Comparison of ENCODE assay signal across 1 cellular context in the genomic region with DNA sequence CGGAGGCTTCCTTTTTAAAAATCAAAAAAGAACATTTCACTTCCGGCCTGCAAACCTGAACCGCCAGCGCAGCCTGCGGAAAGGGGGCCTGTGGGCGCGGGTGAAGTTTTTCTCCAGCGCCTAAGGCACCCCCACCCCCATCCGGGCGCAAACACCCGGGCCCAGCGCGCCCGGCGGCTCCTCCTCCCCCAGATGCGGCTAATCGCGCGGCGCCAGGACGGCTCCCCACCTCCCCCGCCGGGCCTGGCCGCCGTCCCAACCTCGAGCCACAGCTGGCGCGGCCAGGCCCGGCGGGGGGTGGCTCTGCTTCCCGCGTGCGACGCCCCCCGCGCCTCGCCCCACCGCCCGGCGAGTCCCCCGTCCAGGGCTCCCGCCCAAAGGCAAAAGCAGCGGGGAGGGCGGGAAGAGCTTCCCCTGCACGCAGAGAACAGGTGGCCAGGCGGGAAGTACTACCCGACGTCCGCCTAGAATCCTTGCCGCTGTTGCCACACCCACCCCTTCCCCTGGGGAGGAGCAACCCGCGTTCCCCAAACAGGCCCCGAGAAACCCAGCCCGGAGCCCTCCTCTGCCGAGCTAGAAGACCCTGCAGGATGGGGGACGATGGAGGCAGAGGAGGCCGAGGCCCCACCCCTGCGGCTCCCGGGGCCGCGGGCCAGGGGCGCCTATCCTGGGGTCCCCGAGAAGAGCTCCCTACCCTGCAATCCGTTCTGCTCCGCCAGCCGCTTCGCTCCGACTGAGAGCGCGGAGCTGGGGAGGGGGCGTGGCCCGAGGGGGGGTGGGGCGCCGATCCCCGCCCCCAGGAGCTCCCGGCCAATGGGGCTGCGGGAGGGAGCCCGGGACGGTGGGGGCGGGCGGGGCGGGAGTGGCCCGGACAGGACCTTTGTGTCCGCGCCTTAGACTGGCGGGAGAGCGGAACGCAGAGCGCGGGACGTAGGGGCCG.
TF ChIP-seq lines count a peak whose summit lies in the region.

A gene (minus strand): TSS at position 735 of the 940 bp plus-strand sequence. CDS start 9,678 bp downstream, outside the sequence.

TF ChIP-seq in K562, 482 proteins besides CTCF, POLR2A, EP300 and RAD21 (continued from another document and continues in another):
- TF ChIP-seq ZNF695 (CRISPR knock-in tag; IDR thresholded peaks at IDR 0.05), result no peak
- TF ChIP-seq MTA2 (IDR thresholded peaks at IDR 0.05; ENCODE audit: low read depth), result peak; percentile 39; the same call in 1 of the 2 replicates
- TF ChIP-seq FUS (optimal IDR thresholded peaks at IDR 0.05; ENCODE audit: low read depth, low read length), result no peak
- TF ChIP-seq PHF20 (IDR thresholded peaks at IDR 0.05; ENCODE audit: partially characterized antibody), result peak; percentile 46
- TF ChIP-seq, protein P1, sequence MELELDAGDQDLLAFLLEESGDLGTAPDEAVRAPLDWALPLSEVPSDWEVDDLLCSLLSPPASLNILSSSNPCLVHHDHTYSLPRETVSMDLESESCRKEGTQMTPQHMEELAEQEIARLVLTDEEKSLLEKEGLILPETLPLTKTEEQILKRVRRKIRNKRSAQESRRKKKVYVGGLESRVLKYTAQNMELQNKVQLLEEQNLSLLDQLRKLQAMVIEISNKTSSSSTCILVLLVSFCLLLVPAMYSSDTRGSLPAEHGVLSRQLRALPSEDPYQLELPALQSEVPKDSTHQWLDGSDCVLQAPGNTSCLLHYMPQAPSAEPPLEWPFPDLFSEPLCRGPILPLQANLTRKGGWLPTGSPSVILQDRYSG (tag; conservative IDR thresholded peaks at IDR 0.05; ENCODE audit: low read depth), result no peak
- no peak for TF ChIP-seq NFE2L1 (tag; IDR thresholded peaks at IDR 0.05; ENCODE audit: borderline replicate concordance, low read depth)
- TF ChIP-seq ZNF436 (CRISPR knock-in tag; IDR thresholded peaks at IDR 0.05), result no peak
- TF ChIP-seq C11orf30 (IDR thresholded peaks at IDR 0.05; ENCODE audit: low read depth), result no peak
- TF ChIP-seq, protein P2, sequence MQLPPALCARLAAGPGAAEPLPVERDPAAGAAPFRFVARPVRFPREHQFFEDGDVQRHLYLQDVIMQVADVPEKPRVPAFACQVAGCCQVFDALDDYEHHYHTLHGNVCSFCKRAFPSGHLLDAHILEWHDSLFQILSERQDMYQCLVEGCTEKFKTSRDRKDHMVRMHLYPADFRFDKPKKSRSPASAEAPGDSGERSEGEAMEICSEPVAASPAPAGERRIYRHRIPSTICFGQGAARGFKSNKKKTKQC (CRISPR knock-in tag; IDR thresholded peaks at IDR 0.05), result peak; percentile 69
- TF ChIP-seq HMG20B (CRISPR knock-in tag; IDR thresholded peaks at IDR 0.05), result no peak
- 0 out of 2 replicates have a peak, but pooled peaks have one; percentile 30 for TF ChIP-seq ZNF589 (CRISPR knock-in tag; IDR thresholded peaks at IDR 0.05; ENCODE audit: low read depth)
- no peak for TF ChIP-seq NR3C1 (CRISPR knock-in tag; IDR thresholded peaks at IDR 0.05)
- no peak for TF ChIP-seq RBM15 (IDR thresholded peaks at IDR 0.05; ENCODE audit: insufficient read depth, low read length)
- TF ChIP-seq, protein P3, sequence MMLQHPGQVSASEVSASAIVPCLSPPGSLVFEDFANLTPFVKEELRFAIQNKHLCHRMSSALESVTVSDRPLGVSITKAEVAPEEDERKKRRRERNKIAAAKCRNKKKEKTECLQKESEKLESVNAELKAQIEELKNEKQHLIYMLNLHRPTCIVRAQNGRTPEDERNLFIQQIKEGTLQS (IDR thresholded peaks at IDR 0.05), result no peak
- TF ChIP-seq, protein P3 (CRISPR knock-in tag; conservative IDR thresholded peaks at IDR 0.05), result no peak
- 0 out of 2 replicates have a peak, but pooled peaks have one; percentile 46 for TF ChIP-seq SMARCE1 (IDR thresholded peaks at IDR 0.05)
- TF ChIP-seq GATA2 (CRISPR knock-in tag; IDR thresholded peaks at IDR 0.05), result peak; percentile 19; the same call in 1 of the 2 replicates
- no peak for TF ChIP-seq ZNF551 (CRISPR knock-in tag; IDR thresholded peaks at IDR 0.05)
- peak; percentile 78; the same call in 1 of the 2 replicates for TF ChIP-seq HNRNPL (IDR thresholded peaks at IDR 0.05; ENCODE audit: low read depth, low read length)
- no peak for TF ChIP-seq ZNF586 (CRISPR knock-in tag; conservative IDR thresholded peaks at IDR 0.05)
- TF ChIP-seq RNF2 (IDR thresholded peaks at IDR 0.05), result peak; percentile 75
- no peak for TF ChIP-seq ZNF785 (CRISPR knock-in tag; IDR thresholded peaks at IDR 0.05)
- TF ChIP-seq, protein P4, sequence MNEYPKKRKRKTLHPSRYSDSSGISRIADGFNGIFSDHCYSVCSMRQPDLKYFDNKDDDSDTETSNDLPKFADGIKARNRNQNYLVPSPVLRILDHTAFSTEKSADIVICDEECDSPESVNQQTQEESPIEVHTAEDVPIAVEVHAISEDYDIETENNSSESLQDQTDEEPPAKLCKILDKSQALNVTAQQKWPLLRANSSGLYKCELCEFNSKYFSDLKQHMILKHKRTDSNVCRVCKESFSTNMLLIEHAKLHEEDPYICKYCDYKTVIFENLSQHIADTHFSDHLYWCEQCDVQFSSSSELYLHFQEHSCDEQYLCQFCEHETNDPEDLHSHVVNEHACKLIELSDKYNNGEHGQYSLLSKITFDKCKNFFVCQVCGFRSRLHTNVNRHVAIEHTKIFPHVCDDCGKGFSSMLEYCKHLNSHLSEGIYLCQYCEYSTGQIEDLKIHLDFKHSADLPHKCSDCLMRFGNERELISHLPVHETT (CRISPR knock-in tag; conservative IDR thresholded peaks at IDR 0.05 in 1 of 2, IDR thresholded peaks at IDR 0.05 in 1 of 2), result peak in 1 of 2 experiments; percentile 75; a peak in 2 of 4 replicates
- TF ChIP-seq SRSF7 (optimal IDR thresholded peaks at IDR 0.05; ENCODE audit: low read depth, low read length), result no peak
- no peak for TF ChIP-seq RBM25 (IDR thresholded peaks at IDR 0.05; ENCODE audit: low read depth, low read length, severe bottlenecking)
- TF ChIP-seq ZNF253 (CRISPR knock-in tag; conservative IDR thresholded peaks at IDR 0.05), result no peak
- no peak for TF ChIP-seq BRD4 (IDR thresholded peaks at IDR 0.05)
- TF ChIP-seq FOS (IDR thresholded peaks at IDR 0.05; ENCODE audit: extremely low read depth, insufficient read length), result no peak
- TF ChIP-seq, protein P5, sequence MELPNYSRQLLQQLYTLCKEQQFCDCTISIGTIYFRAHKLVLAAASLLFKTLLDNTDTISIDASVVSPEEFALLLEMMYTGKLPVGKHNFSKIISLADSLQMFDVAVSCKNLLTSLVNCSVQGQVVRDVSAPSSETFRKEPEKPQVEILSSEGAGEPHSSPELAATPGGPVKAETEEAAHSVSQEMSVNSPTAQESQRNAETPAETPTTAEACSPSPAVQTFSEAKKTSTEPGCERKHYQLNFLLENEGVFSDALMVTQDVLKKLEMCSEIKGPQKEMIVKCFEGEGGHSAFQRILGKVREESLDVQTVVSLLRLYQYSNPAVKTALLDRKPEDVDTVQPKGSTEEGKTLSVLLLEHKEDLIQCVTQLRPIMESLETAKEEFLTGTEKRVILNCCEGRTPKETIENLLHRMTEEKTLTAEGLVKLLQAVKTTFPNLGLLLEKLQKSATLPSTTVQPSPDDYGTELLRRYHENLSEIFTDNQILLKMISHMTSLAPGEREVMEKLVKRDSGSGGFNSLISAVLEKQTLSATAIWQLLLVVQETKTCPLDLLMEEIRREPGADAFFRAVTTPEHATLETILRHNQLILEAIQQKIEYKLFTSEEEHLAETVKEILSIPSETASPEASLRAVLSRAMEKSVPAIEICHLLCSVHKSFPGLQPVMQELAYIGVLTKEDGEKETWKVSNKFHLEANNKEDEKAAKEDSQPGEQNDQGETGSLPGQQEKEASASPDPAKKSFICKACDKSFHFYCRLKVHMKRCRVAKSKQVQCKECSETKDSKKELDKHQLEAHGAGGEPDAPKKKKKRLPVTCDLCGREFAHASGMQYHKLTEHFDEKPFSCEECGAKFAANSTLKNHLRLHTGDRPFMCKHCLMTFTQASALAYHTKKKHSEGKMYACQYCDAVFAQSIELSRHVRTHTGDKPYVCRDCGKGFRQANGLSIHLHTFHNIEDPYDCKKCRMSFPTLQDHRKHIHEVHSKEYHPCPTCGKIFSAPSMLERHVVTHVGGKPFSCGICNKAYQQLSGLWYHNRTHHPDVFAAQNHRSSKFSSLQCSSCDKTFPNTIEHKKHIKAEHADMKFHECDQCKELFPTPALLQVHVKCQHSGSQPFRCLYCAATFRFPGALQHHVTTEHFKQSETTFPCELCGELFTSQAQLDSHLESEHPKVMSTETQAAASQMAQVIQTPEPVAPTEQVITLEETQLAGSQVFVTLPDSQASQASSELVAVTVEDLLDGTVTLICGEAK (IDR thresholded peaks at IDR 0.05), result no peak
- TF ChIP-seq, protein P5 (CRISPR knock-in tag; IDR thresholded peaks at IDR 0.05), result no peak
- TF ChIP-seq ZKSCAN1 (IDR thresholded peaks at IDR 0.05; ENCODE audit: low read depth, low read length), result peak; percentile 64; the same call in 1 of the 2 replicates
- no peak for TF ChIP-seq ZNF24 (IDR thresholded peaks at IDR 0.05)
- TF ChIP-seq, protein P6, sequence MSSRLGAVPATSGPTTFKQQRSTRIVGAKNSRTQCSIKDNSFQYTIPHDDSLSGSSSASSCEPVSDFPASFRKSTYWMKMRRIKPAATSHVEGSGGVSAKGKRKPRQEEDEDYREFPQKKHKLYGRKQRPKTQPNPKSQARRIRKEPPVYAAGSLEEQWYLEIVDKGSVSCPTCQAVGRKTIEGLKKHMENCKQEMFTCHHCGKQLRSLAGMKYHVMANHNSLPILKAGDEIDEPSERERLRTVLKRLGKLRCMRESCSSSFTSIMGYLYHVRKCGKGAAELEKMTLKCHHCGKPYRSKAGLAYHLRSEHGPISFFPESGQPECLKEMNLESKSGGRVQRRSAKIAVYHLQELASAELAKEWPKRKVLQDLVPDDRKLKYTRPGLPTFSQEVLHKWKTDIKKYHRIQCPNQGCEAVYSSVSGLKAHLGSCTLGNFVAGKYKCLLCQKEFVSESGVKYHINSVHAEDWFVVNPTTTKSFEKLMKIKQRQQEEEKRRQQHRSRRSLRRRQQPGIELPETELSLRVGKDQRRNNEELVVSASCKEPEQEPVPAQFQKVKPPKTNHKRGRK (tag; IDR thresholded peaks at IDR 0.05), result no peak
- TF ChIP-seq XRCC5 (IDR thresholded peaks at IDR 0.05; ENCODE audit: low read depth, low read length), result no peak
- TF ChIP-seq, protein P7, sequence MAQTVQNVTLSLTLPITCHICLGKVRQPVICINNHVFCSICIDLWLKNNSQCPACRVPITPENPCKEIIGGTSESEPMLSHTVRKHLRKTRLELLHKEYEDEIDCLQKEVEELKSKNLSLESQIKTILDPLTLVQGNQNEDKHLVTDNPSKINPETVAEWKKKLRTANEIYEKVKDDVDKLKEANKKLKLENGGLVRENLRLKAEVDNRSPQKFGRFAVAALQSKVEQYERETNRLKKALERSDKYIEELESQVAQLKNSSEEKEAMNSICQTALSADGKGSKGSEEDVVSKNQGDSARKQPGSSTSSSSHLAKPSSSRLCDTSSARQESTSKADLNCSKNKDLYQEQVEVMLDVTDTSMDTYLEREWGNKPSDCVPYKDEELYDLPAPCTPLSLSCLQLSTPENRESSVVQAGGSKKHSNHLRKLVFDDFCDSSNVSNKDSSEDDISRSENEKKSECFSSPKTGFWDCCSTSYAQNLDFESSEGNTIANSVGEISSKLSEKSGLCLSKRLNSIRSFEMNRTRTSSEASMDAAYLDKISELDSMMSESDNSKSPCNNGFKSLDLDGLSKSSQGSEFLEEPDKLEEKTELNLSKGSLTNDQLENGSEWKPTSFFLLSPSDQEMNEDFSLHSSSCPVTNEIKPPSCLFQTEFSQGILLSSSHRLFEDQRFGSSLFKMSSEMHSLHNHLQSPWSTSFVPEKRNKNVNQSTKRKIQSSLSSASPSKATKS (CRISPR knock-in tag; IDR thresholded peaks at IDR 0.05), result no peak
- no peak for TF ChIP-seq CBX8 (IDR thresholded peaks at IDR 0.05; ENCODE audit: borderline replicate concordance, extremely low read depth, low read depth, low read length, poor library complexity, severe bottlenecking)
- TF ChIP-seq, protein P8, sequence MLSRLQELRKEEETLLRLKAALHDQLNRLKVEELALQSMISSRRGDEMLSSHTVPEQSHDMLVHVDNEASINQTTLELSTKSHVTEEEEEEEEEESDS (CRISPR knock-in tag; IDR thresholded peaks at IDR 0.05), result no peak
- TF ChIP-seq, protein P9, sequence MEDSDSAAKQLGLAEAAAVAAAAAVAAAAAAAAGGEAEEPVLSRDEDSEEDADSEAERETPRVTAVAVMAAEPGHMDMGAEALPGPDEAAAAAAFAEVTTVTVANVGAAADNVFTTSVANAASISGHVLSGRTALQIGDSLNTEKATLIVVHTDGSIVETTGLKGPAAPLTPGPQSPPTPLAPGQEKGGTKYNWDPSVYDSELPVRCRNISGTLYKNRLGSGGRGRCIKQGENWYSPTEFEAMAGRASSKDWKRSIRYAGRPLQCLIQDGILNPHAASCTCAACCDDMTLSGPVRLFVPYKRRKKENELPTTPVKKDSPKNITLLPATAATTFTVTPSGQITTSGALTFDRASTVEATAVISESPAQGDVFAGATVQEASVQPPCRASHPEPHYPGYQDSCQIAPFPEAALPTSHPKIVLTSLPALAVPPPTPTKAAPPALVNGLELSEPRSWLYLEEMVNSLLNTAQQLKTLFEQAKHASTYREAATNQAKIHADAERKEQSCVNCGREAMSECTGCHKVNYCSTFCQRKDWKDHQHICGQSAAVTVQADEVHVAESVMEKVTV (CRISPR knock-in tag; IDR thresholded peaks at IDR 0.05), result no peak
